In genomic region chr13:30158774-30159445, GRCh38 we compare ENCODE assay signal across 9 cellular contexts.
DNase-seq lines count a peak whose midpoint lies in the region; ATAC-seq, FAIRE-seq and TF ChIP-seq lines count a peak whose summit lies in the region.
"Had no signal": no experiment of that assay in that cellular context is flagged by ENCODE, and none has a peak within 500 bp of the region (broad histone marks: within the 10 kb centered on the region; RNA-seq: fewer than 3 reads in every experiment).

No MANE protein-coding gene starts in this region.

- RAD21 ChIA-PET in GM12878 (lab: Charles Lee; ENCODE audit: unreplicated experiment): interaction anchor here (1.6 to 3.9 kb wide), 6 partner anchors 11 to 44 kb away, joined by 5 to 82 read pairs (median 22); no protein-coding TSS in a partner anchor

- peaks cover 4% of the 10 kb centered on the region for H3K9me3 Mint-ChIP-seq in neural crest cell

- TF ChIP-seq POLR2A in GM12878 (IDR thresholded peaks at IDR 0.05; ENCODE audit: low read depth, low read length) (no peak), erythroblast (IDR thresholded peaks at IDR 0.05; ENCODE audit: low read length) (no peak)

- peaks cover 41% of the 10 kb centered on the region for H3K4me1 Mint-ChIP-seq in neural crest cell

- POLR2A ChIA-PET in GM12878 (lab: Charles Lee): interaction anchor here (0.9 to 2.6 kb wide), 3 partner anchors 12 to 34 kb away, joined by 3 to 8 read pairs (median 6); no protein-coding TSS in a partner anchor

- CTCF ChIA-PET in GM12878 (lab: Yijun Ruan, JAX): interaction anchor here (0.6 to 5.5 kb wide), 14 partner anchors 10 to 646 kb away, joined by 3 to 93 read pairs (median 3); no protein-coding TSS in a partner anchor

- SMC1A ChIA-PET in GM12878 (lab: Charles Lee; ENCODE audit: uncharacterized antibody, unreplicated experiment): interaction anchor here (0.9 to 6.5 kb wide), 9 partner anchors 14 to 214 kb away, joined by 3 to 91 read pairs (median 3); no protein-coding TSS in a partner anchor

- no peaks in the 10 kb centered on the region for H3K79me2 ChIP-seq in GM12878 (ENCODE audit: control insufficient read depth, insufficient read depth, low read length)

- BruUV-seq in GM12878 (replicated peaks; lab: Mats Ljungman, UMichigan): no TSS peak

- H3K4me3 ChIP-seq in GM12878: no peak overlapping the region
- H3K4me3 ChIP-seq: tibial artery had no signal

- in situ Hi-C loops in GM12878 (cut with MboI): no loop called here

- H2AFZ ChIP-seq in GM12878 (ENCODE audit: control insufficient read depth, low read depth, low read length): no peak overlapping the region

- intact Hi-C loops in GM12878 (cut with micrococcal nuclease; ENCODE audit: unreplicated experiment): loop anchor here (1.0 kb wide), 1 partner anchor 27 kb away; no protein-coding TSS in a partner anchor
- intact Hi-C loops in Right ventricle myocardium inferior (cut with DNase I): no loop called here

- TF ChIP-seq RAD21 in GM12878 (IDR thresholded peaks at IDR 0.05; ENCODE audit: insufficient read depth, low read depth, low read length): peak; percentile 68

- ATAC-seq in GM12878: peak; percentile 61
- no peak for ATAC-seq in Right ventricle myocardium inferior
- ATAC-seq in HG03460 (IDR thresholded peaks at IDR 0.05; ENCODE audit: unreplicated experiment): no peak

- no peak overlapping the region for H3K4me3 Mint-ChIP-seq in neural crest cell

- H4K20me1 ChIP-seq in GM12878 (ENCODE audit: control insufficient read depth, insufficient read depth): no peaks in the 10 kb centered on the region

- H3K4me2 ChIP-seq in GM12878 (ENCODE audit: control insufficient read depth, insufficient read depth): no peak overlapping the region

- H3K4me1 ChIP-seq in GM12878 (ENCODE audit: control insufficient read depth, insufficient read depth, low read length): peaks cover 33% of the 10 kb centered on the region
- H3K4me1 ChIP-seq: tibial artery had no signal

- TF ChIP-seq EP300 in GM12878 (IDR thresholded peaks at IDR 0.05; ENCODE audit: borderline replicate concordance in 1 of 2, control insufficient read depth in 1 of 2, low read depth in 2 of 2, low read length in 2 of 2): no peak

- H3K9me3 ChIP-seq in GM12878 (replicated peaks; ENCODE audit: control insufficient read depth, insufficient read depth, low read length): no peaks in the 10 kb centered on the region
- H3K9me3 ChIP-seq: tibial artery had no signal

- H3K36me3 ChIP-seq in GM12878 (ENCODE audit: control insufficient read depth in 2 of 2, insufficient read depth in 2 of 2, low read length in 1 of 2): no peaks in the 10 kb centered on the region
- H3K36me3 ChIP-seq: tibial artery had no signal

- no peaks in the 10 kb centered on the region for H3K36me3 Mint-ChIP-seq in neural crest cell (ENCODE audit: low read depth)

- H3K27ac ChIP-seq in GM12878 (ENCODE audit: control insufficient read depth, insufficient read depth): 0 out of 2 replicates have a peak overlapping the region, but pooled peaks have one; percentile 1
- H3K27ac ChIP-seq: tibial artery had no signal

- H3K27me3 ChIP-seq in GM12878 (replicated peaks in 1 of 2; ENCODE audit: control insufficient read depth in 2 of 2, insufficient read depth in 2 of 2, low read length in 1 of 2): no peaks in the 10 kb centered on the region
- H3K27me3 ChIP-seq: tibial artery had no signal

- WGBS in GM12878 (ENCODE audit: insufficient coverage, insufficient replicate concordance, low lambda C conversion rate, missing lambda C conversion rate): 26% methylated on average over 8 of the region's 8 CpGs

- FAIRE-seq in GM12878 (lab: Jason Lieb, UNC): peak; percentile 72

- H3K27me3 Mint-ChIP-seq in neural crest cell (ENCODE audit: low read depth): no peaks in the 10 kb centered on the region

- H3K9ac ChIP-seq in GM12878 (ENCODE audit: control insufficient read depth, insufficient read depth, low read length): no peak overlapping the region; the same call in 1 of the 2 replicates

- TF ChIP-seq CTCF in GM12878 (IDR thresholded peaks at IDR 0.05 in 2 of 3, conservative IDR thresholded peaks at IDR 0.05 in 1 of 3; ENCODE audit: control insufficient read depth in 2 of 3, extremely low read depth in 1 of 3, insufficient read depth in 1 of 3, low read depth in 3 of 3, low read length in 3 of 3): peak in 2 of 3 experiments; percentile 33 to 40; a peak in 4 of 6 replicates
- no peak for TF ChIP-seq CTCF in neural crest cell (conservative IDR thresholded peaks at IDR 0.05)

- H3K27ac Mint-ChIP-seq in neural crest cell (ENCODE audit: unreplicated experiment): peak overlapping the region; percentile 37

- DNase-seq in COLO829 (ENCODE audit: low spot score) (peak; percentile 60), HS-27A (ENCODE audit: low read depth) (peak; percentile 35), GM12878 (ENCODE audit: low read depth, low spot score) (no peak), neural crest cell (ENCODE audit: low read depth, low spot score) (no peak), erythroblast (lab: John Stamatoyannopoulos, UW) (no peak), GM19240 (ENCODE audit: insufficient read length, low spot score) (no peak), Right ventricle myocardium inferior (ENCODE audit: missing footprints) (no peak)

TF ChIP-seq in GM12878, 131 proteins besides CTCF, POLR2A, EP300 and RAD21:
- 0 out of 2 replicates have a peak, but pooled peaks have one; percentile 13 for TF ChIP-seq YY1 (IDR thresholded peaks at IDR 0.05; ENCODE audit: low read depth, low read length)
- 0 out of 2 replicates have a peak, but pooled peaks have one; percentile 22 for TF ChIP-seq EED (IDR thresholded peaks at IDR 0.05; ENCODE audit: low read depth)
- TF ChIP-seq, protein P1, sequence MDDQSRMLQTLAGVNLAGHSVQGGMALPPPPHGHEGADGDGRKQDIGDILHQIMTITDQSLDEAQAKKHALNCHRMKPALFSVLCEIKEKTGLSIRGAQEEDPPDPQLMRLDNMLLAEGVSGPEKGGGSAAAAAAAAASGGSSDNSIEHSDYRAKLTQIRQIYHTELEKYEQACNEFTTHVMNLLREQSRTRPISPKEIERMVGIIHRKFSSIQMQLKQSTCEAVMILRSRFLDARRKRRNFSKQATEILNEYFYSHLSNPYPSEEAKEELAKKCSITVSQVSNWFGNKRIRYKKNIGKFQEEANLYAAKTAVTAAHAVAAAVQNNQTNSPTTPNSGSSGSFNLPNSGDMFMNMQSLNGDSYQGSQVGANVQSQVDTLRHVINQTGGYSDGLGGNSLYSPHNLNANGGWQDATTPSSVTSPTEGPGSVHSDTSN (IDR thresholded peaks at IDR 0.05; ENCODE audit: insufficient replicate concordance, low read depth, low read length): no peak
- TF ChIP-seq TAF1 (IDR thresholded peaks at IDR 0.05; ENCODE audit: borderline replicate concordance, low read depth, low read length): no peak
- TF ChIP-seq SMC3 (IDR thresholded peaks at IDR 0.05; ENCODE audit: borderline replicate concordance, low read length): peak; percentile 58
- TF ChIP-seq, protein P2, sequence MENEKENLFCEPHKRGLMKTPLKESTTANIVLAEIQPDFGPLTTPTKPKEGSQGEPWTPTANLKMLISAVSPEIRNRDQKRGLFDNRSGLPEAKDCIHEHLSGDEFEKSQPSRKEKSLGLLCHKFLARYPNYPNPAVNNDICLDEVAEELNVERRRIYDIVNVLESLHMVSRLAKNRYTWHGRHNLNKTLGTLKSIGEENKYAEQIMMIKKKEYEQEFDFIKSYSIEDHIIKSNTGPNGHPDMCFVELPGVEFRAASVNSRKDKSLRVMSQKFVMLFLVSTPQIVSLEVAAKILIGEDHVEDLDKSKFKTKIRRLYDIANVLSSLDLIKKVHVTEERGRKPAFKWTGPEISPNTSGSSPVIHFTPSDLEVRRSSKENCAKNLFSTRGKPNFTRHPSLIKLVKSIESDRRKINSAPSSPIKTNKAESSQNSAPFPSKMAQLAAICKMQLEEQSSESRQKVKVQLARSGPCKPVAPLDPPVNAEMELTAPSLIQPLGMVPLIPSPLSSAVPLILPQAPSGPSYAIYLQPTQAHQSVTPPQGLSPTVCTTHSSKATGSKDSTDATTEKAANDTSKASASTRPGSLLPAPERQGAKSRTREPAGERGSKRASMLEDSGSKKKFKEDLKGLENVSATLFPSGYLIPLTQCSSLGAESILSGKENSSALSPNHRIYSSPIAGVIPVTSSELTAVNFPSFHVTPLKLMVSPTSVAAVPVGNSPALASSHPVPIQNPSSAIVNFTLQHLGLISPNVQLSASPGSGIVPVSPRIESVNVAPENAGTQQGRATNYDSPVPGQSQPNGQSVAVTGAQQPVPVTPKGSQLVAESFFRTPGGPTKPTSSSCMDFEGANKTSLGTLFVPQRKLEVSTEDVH (IDR thresholded peaks at IDR 0.05; ENCODE audit: low read depth, partially characterized antibody): no peak
- TF ChIP-seq ETV6 (conservative IDR thresholded peaks at IDR 0.05 in 1 of 2, IDR thresholded peaks at IDR 0.05 in 1 of 2; ENCODE audit: borderline replicate concordance in 1 of 2, low read depth in 1 of 2): no peak
- peak; percentile 54 for TF ChIP-seq RUNX3 (IDR thresholded peaks at IDR 0.05; ENCODE audit: low read length)
- TF ChIP-seq IKZF1 (conservative IDR thresholded peaks at IDR 0.05): 0 out of 2 replicates have a peak, but pooled peaks have one; percentile 41
- no peak for TF ChIP-seq GATAD2B (conservative IDR thresholded peaks at IDR 0.05; ENCODE audit: low read depth)
- 0 out of 4 replicates have a peak, but pooled peaks of 1 of the 2 experiments have one; percentile 34 for TF ChIP-seq IKZF2 (IDR thresholded peaks at IDR 0.05)
- TF ChIP-seq, protein P3, sequence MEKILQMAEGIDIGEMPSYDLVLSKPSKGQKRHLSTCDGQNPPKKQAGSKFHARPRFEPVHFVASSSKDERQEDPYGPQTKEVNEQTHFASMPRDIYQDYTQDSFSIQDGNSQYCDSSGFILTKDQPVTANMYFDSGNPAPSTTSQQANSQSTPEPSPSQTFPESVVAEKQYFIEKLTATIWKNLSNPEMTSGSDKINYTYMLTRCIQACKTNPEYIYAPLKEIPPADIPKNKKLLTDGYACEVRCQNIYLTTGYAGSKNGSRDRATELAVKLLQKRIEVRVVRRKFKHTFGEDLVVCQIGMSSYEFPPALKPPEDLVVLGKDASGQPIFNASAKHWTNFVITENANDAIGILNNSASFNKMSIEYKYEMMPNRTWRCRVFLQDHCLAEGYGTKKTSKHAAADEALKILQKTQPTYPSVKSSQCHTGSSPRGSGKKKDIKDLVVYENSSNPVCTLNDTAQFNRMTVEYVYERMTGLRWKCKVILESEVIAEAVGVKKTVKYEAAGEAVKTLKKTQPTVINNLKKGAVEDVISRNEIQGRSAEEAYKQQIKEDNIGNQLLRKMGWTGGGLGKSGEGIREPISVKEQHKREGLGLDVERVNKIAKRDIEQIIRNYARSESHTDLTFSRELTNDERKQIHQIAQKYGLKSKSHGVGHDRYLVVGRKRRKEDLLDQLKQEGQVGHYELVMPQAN (conservative IDR thresholded peaks at IDR 0.05): no peak

Comparison
In these comparisons a context has a peak if more than half of its experiments do, and no peak if none do; other contexts are left out.
1. DNase-seq: peak in COLO829 (single experiment) and HS-27A (single experiment); none in GM12878 (single experiment), neural crest cell (single experiment), erythroblast (0 of 2), GM19240 (single experiment) and Right ventricle myocardium inferior (single experiment).